Comparison of ENCODE assay signal across 9 cellular contexts in genomic region chr1:110136911-110137310, GRCh38. TPM values are rescaled to one million over a fixed set of nuclear protein-coding genes. Genes with fewer than 3 reads are reported as not detected.
DNase-seq lines count a peak whose midpoint lies in the region; ATAC-seq, FAIRE-seq and TF ChIP-seq lines count a peak whose summit lies in the region.
"Had no signal": no experiment of that assay in that cellular context is flagged by ENCODE, and none has a peak within 500 bp of the region (broad histone marks: within the 10 kb centered on the region; RNA-seq: fewer than 3 reads in every experiment).

No MANE protein-coding gene starts in this region.

- H3K4me1 ChIP-seq in endodermal cell (ENCODE audit: control insufficient read depth, insufficient read depth, low read length) (peaks cover 18% of the 10 kb centered on the region), uterus (no peaks in the 10 kb centered on the region), right atrium auricular region (no peaks in the 10 kb centered on the region)

- CTCF ChIA-PET in activated naive CD4-positive, alpha-beta T cell treated with anti-CD3 and anti-CD28 coated beads, Interleukin-2, amount 10 ng/mL, durations not matched to agents 7 days and 5 days (lab: Charles Lee) = interaction anchor here (0.8 kb wide), 1 partner anchor 49 kb away, joined by 3 read pairs; no protein-coding TSS in a partner anchor

- no peak overlapping the region for H3K4me3 ChIP-seq in endodermal cell (ENCODE audit: low read length)
- H3K4me3 ChIP-seq in uterus = no peak overlapping the region
- H3K4me3 ChIP-seq in right atrium auricular region = no peak overlapping the region

- no peak overlapping the region for H3K9ac ChIP-seq in endodermal cell (ENCODE audit: extremely low read depth, low read length, poor library complexity, severe bottlenecking)

- H3K9me3 Mint-ChIP-seq in activated naive CD4-positive, alpha-beta T cell treated with anti-CD3 and anti-CD28 coated beads, Interleukin-2, amount 10 ng/mL, durations not matched to agents 7 days and 5 days = no peaks in the 10 kb centered on the region
- H3K9me3 Mint-ChIP-seq in endodermal cell = no peaks in the 10 kb centered on the region
- H3K9me3 Mint-ChIP-seq in stimulated activated naive B cell treated with anti-CD40 and anti-IgM and Interleukin-4, amounts not matched to agents 10 μg/mL and 1 μg/mL and 100 μg/mL, for 72 hours = peaks cover 0 to 2% of the 10 kb centered on the region in 2 donors
- H3K9me3 Mint-ChIP-seq: activated naive CD4-positive, alpha-beta T cell treated with anti-CD3 and anti-CD28 coated beads, Interleukin-2, amount 50 U/mL, for 24 hours had no signal

- no peak for FAIRE-seq in urothelium cell line (lab: Jason Lieb, UNC)

- H3K27ac Mint-ChIP-seq in activated naive CD4-positive, alpha-beta T cell treated with anti-CD3 and anti-CD28 coated beads, Interleukin-2, amount 10 ng/mL, durations not matched to agents 7 days and 5 days = no peak overlapping the region
- no peak overlapping the region for H3K27ac Mint-ChIP-seq in endodermal cell
- no peak overlapping the region for H3K27ac Mint-ChIP-seq in stimulated activated naive B cell treated with anti-CD40 and anti-IgM and Interleukin-4, amounts not matched to agents 10 μg/mL and 1 μg/mL and 100 μg/mL, for 72 hours
- H3K27ac Mint-ChIP-seq: activated naive CD4-positive, alpha-beta T cell treated with anti-CD3 and anti-CD28 coated beads, Interleukin-2, amount 50 U/mL, for 24 hours had no signal

- no peak for TF ChIP-seq POLR2A in uterus (IDR thresholded peaks at IDR 0.05)

- H3K4me1 Mint-ChIP-seq in activated naive CD4-positive, alpha-beta T cell treated with anti-CD3 and anti-CD28 coated beads, Interleukin-2, amount 10 ng/mL, durations not matched to agents 7 days and 5 days = peaks cover 13% of the 10 kb centered on the region
- peaks cover 38% of the 10 kb centered on the region for H3K4me1 Mint-ChIP-seq in endodermal cell
- H3K4me1 Mint-ChIP-seq in stimulated activated naive B cell treated with anti-CD40 and anti-IgM and Interleukin-4, amounts not matched to agents 10 μg/mL and 1 μg/mL and 100 μg/mL, for 72 hours = peaks cover 11 to 13% of the 10 kb centered on the region in 2 donors

- intact Hi-C loops in uterus (cut with DNase I; ENCODE audit: low total_unique reads) = no loop called here

- no peaks in the 10 kb centered on the region for H3K36me3 Mint-ChIP-seq in activated naive CD4-positive, alpha-beta T cell treated with anti-CD3 and anti-CD28 coated beads, Interleukin-2, amount 10 ng/mL, durations not matched to agents 7 days and 5 days
- H3K36me3 Mint-ChIP-seq in endodermal cell (ENCODE audit: low read depth) = no peaks in the 10 kb centered on the region
- no peaks in the 10 kb centered on the region for H3K36me3 Mint-ChIP-seq in stimulated activated naive B cell treated with anti-CD40 and anti-IgM and Interleukin-4, amounts not matched to agents 10 μg/mL and 1 μg/mL and 100 μg/mL, for 72 hours
- H3K36me3 Mint-ChIP-seq: activated naive CD4-positive, alpha-beta T cell treated with anti-CD3 and anti-CD28 coated beads, Interleukin-2, amount 50 U/mL, for 24 hours had no signal

- peaks cover 47% of the 10 kb centered on the region for H3K27me3 ChIP-seq in endodermal cell (ENCODE audit: control insufficient read depth, insufficient read depth, low read length, poor library complexity, severe bottlenecking)
- H3K27me3 ChIP-seq in uterus = peaks cover 0 to 15% of the 10 kb centered on the region in 2 donors
- no peaks in the 10 kb centered on the region for H3K27me3 ChIP-seq in right atrium auricular region

- H3K27ac ChIP-seq in endodermal cell (ENCODE audit: low read depth, low read length) (peak overlapping the region; percentile 36), uterus (no peak overlapping the region), right atrium auricular region (no peak overlapping the region)

- no peak overlapping the region for H3K4me3 Mint-ChIP-seq in activated naive CD4-positive, alpha-beta T cell treated with anti-CD3 and anti-CD28 coated beads, Interleukin-2, amount 10 ng/mL, durations not matched to agents 7 days and 5 days
- H3K4me3 Mint-ChIP-seq in endodermal cell = no peak overlapping the region
- no peak overlapping the region for H3K4me3 Mint-ChIP-seq in stimulated activated naive B cell treated with anti-CD40 and anti-IgM and Interleukin-4, amounts not matched to agents 10 μg/mL and 1 μg/mL and 100 μg/mL, for 72 hours
- H3K4me3 Mint-ChIP-seq: activated naive CD4-positive, alpha-beta T cell treated with anti-CD3 and anti-CD28 coated beads, Interleukin-2, amount 50 U/mL, for 24 hours had no signal

- H3K36me3 ChIP-seq in endodermal cell (ENCODE audit: control insufficient read depth, insufficient read depth, low read length) (no peaks in the 10 kb centered on the region), uterus (no peaks in the 10 kb centered on the region), right atrium auricular region (no peaks in the 10 kb centered on the region)

- peak; percentile 72 for DNase-seq in activated naive CD4-positive, alpha-beta T cell treated with anti-CD3 and anti-CD28 coated beads, Interleukin-2, amount 10 ng/mL, durations not matched to agents 7 days and 5 days
- no peak for DNase-seq in activated naive CD4-positive, alpha-beta T cell treated with anti-CD3 and anti-CD28 coated beads, Interleukin-2, amount 50 U/mL, for 16 hours
- DNase-seq in NCI-H748 treated with DMSO at 0.1 percent for 48 hours (lab: John Stamatoyannopoulos, UW) (peak; percentile 95), endodermal cell (peak; percentile 88), urothelium cell line (ENCODE audit: low spot score) (no peak), uterus (no peak), right atrium auricular region (ENCODE audit: low spot score) (no peak)
- no peak for DNase-seq in stimulated activated naive B cell treated with anti-CD40 and anti-IgM and Interleukin-4, amounts not matched to agents 10 μg/mL and 1 μg/mL and 100 μg/mL, for 72 hours

- peak; percentile 45 to 57 for ATAC-seq in stimulated activated naive B cell treated with anti-CD40 and anti-IgM and Interleukin-4, amounts not matched to agents 10 μg/mL and 1 μg/mL and 100 μg/mL, for 72 hours (replicated peaks)

- peaks cover 56% of the 10 kb centered on the region for H3K27me3 Mint-ChIP-seq in activated naive CD4-positive, alpha-beta T cell treated with anti-CD3 and anti-CD28 coated beads, Interleukin-2, amount 10 ng/mL, durations not matched to agents 7 days and 5 days
- peaks cover 22% of the 10 kb centered on the region for H3K27me3 Mint-ChIP-seq in endodermal cell (ENCODE audit: insufficient read depth)
- peaks cover 45 to 50% of the 10 kb centered on the region in 2 donors for H3K27me3 Mint-ChIP-seq in stimulated activated naive B cell treated with anti-CD40 and anti-IgM and Interleukin-4, amounts not matched to agents 10 μg/mL and 1 μg/mL and 100 μg/mL, for 72 hours

- WGBS in endodermal cell (ENCODE audit: insufficient coverage in 1 of 2, insufficient read length in 1 of 2), 2 experiments = 13 to 25% methylated on average over 1 to 7 of the region's 7 CpGs

- TF ChIP-seq CTCF in endodermal cell (conservative IDR thresholded peaks at IDR 0.05) (no peak), uterus (IDR thresholded peaks at IDR 0.05) (no peak), right atrium auricular region (IDR thresholded peaks at IDR 0.05) (no peak)

- H3K9me3 ChIP-seq in endodermal cell (ENCODE audit: control insufficient read depth, low read length) = no peaks in the 10 kb centered on the region
- no peaks in the 10 kb centered on the region for H3K9me3 ChIP-seq in uterus
- no peaks in the 10 kb centered on the region for H3K9me3 ChIP-seq in right atrium auricular region

RNA-seq across cellular contexts. Expression of gene SLC6A17, which starts 13.4 kb away (rescaled TPM):
- total RNA-seq in endodermal cell (under 1 TPM in 1 of 2 donors, not detected in 1; 0.07 TPM), uterus (under 1 TPM in 2 of 4 donors, not detected in 2; 0.07 to 0.15 TPM), right atrium auricular region (not detected)
- 0.32 TPM for polyA plus RNA-seq in endodermal cell (2013, experiment 1 of 2)
- polyA plus RNA-seq in endodermal cell (2013, experiment 2 of 2) = 0.21 TPM

RNA-seq across cellular contexts. Expression of gene UBL4B, which starts 24.7 kb away (rescaled TPM):
- total RNA-seq in endodermal cell (not detected), uterus (not detected), right atrium auricular region (not detected)
- not detected for polyA plus RNA-seq in endodermal cell (2013, experiment 1 of 2)
- polyA plus RNA-seq in endodermal cell (2013, experiment 2 of 2) = not detected

Comparison
In these comparisons a context has a peak if more than half of its experiments do, and no peak if none do; other contexts are left out.
1. DNase-seq: peak in activated naive CD4-positive, alpha-beta T cell treated with anti-CD3 and anti-CD28 coated beads, Interleukin-2, amount 10 ng/mL, durations not matched to agents 7 days and 5 days (single experiment), NCI-H748 treated with DMSO at 0.1 percent for 48 hours (single experiment) and endodermal cell (single experiment); none in activated naive CD4-positive, alpha-beta T cell treated with anti-CD3 and anti-CD28 coated beads, Interleukin-2, amount 50 U/mL, for 16 hours (single experiment), stimulated activated naive B cell treated with anti-CD40 and anti-IgM and Interleukin-4, amounts not matched to agents 10 μg/mL and 1 μg/mL and 100 μg/mL, for 72 hours (single experiment), urothelium cell line (single experiment), uterus (0 of 2) and right atrium auricular region (single experiment).